Comparison of ENCODE assay signal across 1 cellular context in the genomic region with DNA sequence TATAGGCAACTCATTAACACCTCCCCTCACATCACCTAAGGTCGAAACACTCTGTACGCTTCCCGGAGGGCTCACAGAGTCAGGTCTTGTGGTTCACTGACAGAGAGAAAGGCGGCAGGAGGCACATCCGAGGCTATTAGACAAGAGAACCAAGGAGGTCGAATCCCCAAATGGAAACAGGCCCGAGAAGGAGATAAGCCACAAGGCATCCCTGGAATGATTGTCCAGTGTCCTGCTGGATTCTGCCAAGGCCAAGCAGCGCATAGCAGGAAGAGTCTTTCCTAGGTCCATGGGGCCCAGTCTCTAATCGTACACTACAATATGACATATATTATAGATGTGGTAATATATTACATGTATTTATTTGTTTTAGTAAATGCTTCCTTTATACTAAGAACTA.
TF ChIP-seq lines count a peak whose summit lies in the region.

No MANE protein-coding gene starts in this region.

TF ChIP-seq in H1, 55 proteins besides CTCF, POLR2A, EP300 and RAD21:
- no peak for TF ChIP-seq CTBP2 (IDR thresholded peaks at IDR 0.05; ENCODE audit: borderline replicate concordance, insufficient read depth, insufficient read length, low read length)
- no peak for TF ChIP-seq NANOG (IDR thresholded peaks at IDR 0.05; ENCODE audit: insufficient read depth, low read depth, low read length, poor library complexity, severe bottlenecking)
- TF ChIP-seq ATF2 (IDR thresholded peaks at IDR 0.05; ENCODE audit: low read length), result no peak
- no peak for TF ChIP-seq SP2 (IDR thresholded peaks at IDR 0.05; ENCODE audit: low read length)
- TF ChIP-seq KDM5A (IDR thresholded peaks at IDR 0.05; ENCODE audit: low read length), result no peak
- TF ChIP-seq CHD7 (IDR thresholded peaks at IDR 0.05; ENCODE audit: insufficient replicate concordance, low read length), result no peak
- TF ChIP-seq POU5F1 (IDR thresholded peaks at IDR 0.05; ENCODE audit: low read depth, low read length), result no peak
- no peak for TF ChIP-seq TCF12 (IDR thresholded peaks at IDR 0.05; ENCODE audit: low read depth, low read length)
- TF ChIP-seq, protein P1, sequence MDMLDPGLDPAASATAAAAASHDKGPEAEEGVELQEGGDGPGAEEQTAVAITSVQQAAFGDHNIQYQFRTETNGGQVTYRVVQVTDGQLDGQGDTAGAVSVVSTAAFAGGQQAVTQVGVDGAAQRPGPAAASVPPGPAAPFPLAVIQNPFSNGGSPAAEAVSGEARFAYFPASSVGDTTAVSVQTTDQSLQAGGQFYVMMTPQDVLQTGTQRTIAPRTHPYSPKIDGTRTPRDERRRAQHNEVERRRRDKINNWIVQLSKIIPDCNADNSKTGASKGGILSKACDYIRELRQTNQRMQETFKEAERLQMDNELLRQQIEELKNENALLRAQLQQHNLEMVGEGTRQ (IDR thresholded peaks at IDR 0.05; ENCODE audit: low read length), result no peak
- TF ChIP-seq SUZ12 (IDR thresholded peaks at IDR 0.05; ENCODE audit: low read length), result no peak
- no peak for TF ChIP-seq BRCA1 (IDR thresholded peaks at IDR 0.05; ENCODE audit: low read depth, low read length)
- no peak for TF ChIP-seq JUN (IDR thresholded peaks at IDR 0.05; ENCODE audit: low read depth, low read length)
- no peak for TF ChIP-seq MAFK (IDR thresholded peaks at IDR 0.05; ENCODE audit: low read depth, low read length)
- no peak for TF ChIP-seq GTF2F1 (IDR thresholded peaks at IDR 0.05; ENCODE audit: borderline replicate concordance, low read depth, low read length)
- no peak for TF ChIP-seq SIX5 (IDR thresholded peaks at IDR 0.05; ENCODE audit: low read depth, low read length)
- TF ChIP-seq RNF2 (IDR thresholded peaks at IDR 0.05; ENCODE audit: borderline replicate concordance, low read depth, low read length, missing control alignments, poor library complexity, severe bottlenecking), result no peak
- TF ChIP-seq CEBPB (IDR thresholded peaks at IDR 0.05; ENCODE audit: low read depth, low read length), result no peak
- TF ChIP-seq TAF1 (IDR thresholded peaks at IDR 0.05; ENCODE audit: low read depth, low read length), result no peak
